Comparison of ENCODE assay signal across 8 cellular contexts in genomic region chr4:26860922-26861433, GRCh38. TPM values are rescaled to one million over a fixed set of nuclear protein-coding genes. Genes with fewer than 3 reads are reported as not detected.
DNase-seq lines count a peak whose midpoint lies in the region; ATAC-seq and TF ChIP-seq lines count a peak whose summit lies in the region.

No MANE protein-coding gene starts in this region.

- peaks cover 10% of the 10 kb centered on the region for H4K20me1 ChIP-seq in osteoblast (ENCODE audit: insufficient read depth, low read length)

- POLR2A ChIA-PET in Panc1 (lab: Charles Lee) = interaction anchor here (0.6 to 0.7 kb wide), 3 partner anchors 72 to 413 kb away, joined by 3 to 6 read pairs (median 3); no protein-coding TSS in a partner anchor

- H3K9me3 ChIP-seq in Panc1 (ENCODE audit: control insufficient read depth, insufficient read depth, low read depth, low read length) (no peaks in the 10 kb centered on the region), osteoblast (ENCODE audit: low read depth, low read length) (no peaks in the 10 kb centered on the region)

- H3K27ac ChIP-seq in Panc1 (ENCODE audit: low read length) (no peak overlapping the region; the same call in 1 of the 2 replicates), foreskin keratinocyte (no peak overlapping the region), osteoblast (ENCODE audit: low read depth, low read length) (peak overlapping the region; percentile 48)

- TF ChIP-seq CTCF in Panc1 (IDR thresholded peaks at IDR 0.05) (no peak), foreskin keratinocyte (conservative IDR thresholded peaks at IDR 0.05) (no peak), osteoblast (IDR thresholded peaks at IDR 0.05; ENCODE audit: extremely low read depth, low read depth, low read length) (no peak)

- CTCF ChIA-PET in Panc1 (lab: Charles Lee) = interaction anchor here (0.6 kb wide), 1 partner anchor 20 kb away, joined by 4 read pairs; no protein-coding TSS in a partner anchor

- in situ Hi-C loops in Panc1 (cut with HindIII; ENCODE audit: low pct_unique_long_range_greater_than_20kb, low sequenced_read_pairs) = no loop called here

- peak overlapping the region; percentile 78 to 90 for H3K4me3 ChIP-seq in Panc1 (ENCODE audit: low read depth in 2 of 2, low read length in 2 of 2)
- H3K4me3 ChIP-seq in osteoblast (ENCODE audit: insufficient read depth, low read length) = peak overlapping the region; percentile 87

- peak overlapping the region; percentile 44 for H2AFZ ChIP-seq in osteoblast (ENCODE audit: low read length)

- H3K27me3 ChIP-seq in Panc1 (ENCODE audit: control insufficient read depth, insufficient read depth, low read length) = no peaks in the 10 kb centered on the region; the same call in 1 of the 2 replicates
- no peaks in the 10 kb centered on the region for H3K27me3 ChIP-seq in foreskin keratinocyte
- H3K27me3 ChIP-seq in osteoblast (ENCODE audit: insufficient read depth, low read length) = no peaks in the 10 kb centered on the region

- peaks cover 18% of the 10 kb centered on the region for H3K4me1 ChIP-seq in Panc1 (ENCODE audit: control insufficient read depth, insufficient read depth, low read length)
- H3K4me1 ChIP-seq in foreskin keratinocyte = peaks cover 23% of the 10 kb centered on the region
- H3K4me1 ChIP-seq in osteoblast (ENCODE audit: insufficient read depth, low read length) = peaks cover 26% of the 10 kb centered on the region

- peak overlapping the region; percentile 94 for H3K4me2 ChIP-seq in osteoblast (ENCODE audit: insufficient read depth, low read length)

- DNase-seq in AG08396 (ENCODE audit: low spot score) (peak; percentile 48), Panc1 (ENCODE audit: low read depth, low spot score) (no peak), foreskin keratinocyte (peak; percentile 15 to 45), osteoblast (ENCODE audit: insufficient read length, low spot score, missing footprints) (no peak), NCI-H2171 treated with DMSO at 0.1 percent for 48 hours (lab: John Stamatoyannopoulos, UW) (no peak)
- DNase-seq in activated gamma-delta T cell treated with anti-CD3 and anti-CD28 coated beads, Interleukin-2, amount 50 U/mL, for 16 hours (ENCODE audit: low read depth) = peak; percentile 28

- intact Hi-C loops in Panc1 (cut with micrococcal nuclease; ENCODE audit: unreplicated experiment) = loop anchor here (5.0 kb wide), 1 partner anchor 151 kb away; no protein-coding TSS in a partner anchor

- peaks cover 42% of the 10 kb centered on the region for H3K79me2 ChIP-seq in osteoblast (ENCODE audit: insufficient read depth, low read length)

- no TSS peak for BruUV-seq in Panc1 (replicated peaks; lab: Mats Ljungman, UMichigan)

- H3K36me3 ChIP-seq in Panc1 (ENCODE audit: control insufficient read depth, insufficient read depth, low read length) = peaks cover 4% of the 10 kb centered on the region; the same call in 1 of the 2 replicates
- no peaks in the 10 kb centered on the region for H3K36me3 ChIP-seq in osteoblast (ENCODE audit: insufficient read depth, low read length)

- ATAC-seq in GM18873 (IDR thresholded peaks at IDR 0.05; ENCODE audit: low FRiP score, unreplicated experiment) = peak; percentile 9
- ATAC-seq in HG03108 (IDR thresholded peaks at IDR 0.05; ENCODE audit: unreplicated experiment) = peak; percentile 19
- peak; percentile 47 for ATAC-seq in Panc1
- peak; percentile 20 for ATAC-seq in foreskin keratinocyte

RNA-seq across cellular contexts. Expression of gene STIM2, which starts 0.3 kb away (rescaled TPM):
- total RNA-seq in Panc1 (2021; ENCODE audit: unreplicated experiment) (23.9 TPM), foreskin keratinocyte (18.0 and 18.7 TPM in 2 replicates), osteoblast (14.8 and 15.3 TPM in 2 replicates)
- polyA plus RNA-seq in Panc1 (2012; ENCODE audit: insufficient read length) = 18.4 TPM
- polyA plus RNA-seq in foreskin keratinocyte = 8.4 and 8.6 TPM in 2 replicates

Comparison
In these comparisons a context has a peak if more than half of its experiments do, and no peak if none do; other contexts are left out.
1. DNase-seq: peak in AG08396 (single experiment), activated gamma-delta T cell treated with anti-CD3 and anti-CD28 coated beads, Interleukin-2, amount 50 U/mL, for 16 hours (single experiment) and foreskin keratinocyte (2 of 2); none in Panc1 (single experiment), osteoblast (single experiment) and NCI-H2171 treated with DMSO at 0.1 percent for 48 hours (single experiment).
2. Peak in every context shown above with its lines, with median percentiles within 50 percentile points of each other: ATAC-seq.